ENCODE assay signal across 8 cellular contexts in the genomic region with DNA sequence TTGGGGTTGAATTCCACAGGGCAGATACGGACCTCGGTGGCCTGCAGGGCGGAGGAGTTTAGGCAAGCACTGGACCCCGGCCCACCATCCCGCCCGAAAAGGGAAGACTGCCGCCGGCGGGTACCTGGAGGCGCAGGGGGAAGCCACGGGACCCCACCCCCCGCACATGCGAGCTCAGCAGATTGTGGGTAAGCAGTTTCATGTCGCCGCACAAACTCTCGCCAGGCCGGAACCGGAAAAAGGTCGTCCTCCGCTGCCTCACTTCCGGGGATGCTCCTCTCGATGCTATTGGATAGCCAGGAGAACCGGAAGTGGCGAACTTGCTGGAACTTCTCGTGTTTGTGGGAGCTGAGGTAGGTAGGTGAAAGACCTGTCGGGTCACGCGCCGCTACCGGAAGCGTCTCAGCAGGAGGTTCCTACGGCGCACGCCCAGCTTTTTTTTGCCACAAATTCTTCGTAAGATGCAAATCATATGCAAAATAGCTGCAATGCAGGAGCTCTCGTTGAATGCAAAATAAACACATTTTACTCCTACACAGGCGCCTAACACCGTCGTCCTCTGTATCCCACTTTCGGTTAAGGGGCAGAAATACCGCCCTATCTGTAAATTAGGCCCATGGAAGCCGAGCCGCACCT. TPM values are rescaled to one million over a fixed set of nuclear protein-coding genes. Genes with fewer than 3 reads are reported as not detected.
DNase-seq lines count a peak whose midpoint lies in the region; TF ChIP-seq lines count a peak whose summit lies in the region.

TSS of gene TRMT112 (minus strand) at position 235 of the 636 bp plus-strand sequence. CDS start at position 202, 33 bp downstream.

- H3K4me3 ChIP-seq in HFF-Myc (replicated peaks; ENCODE audit: low read depth, low read length) (peak within 1 kb of the TSS; percentile 92), SK-N-SH (ENCODE audit: low read depth in 2 of 2, low read length in 1 of 2) (peak within 1 kb of the TSS; percentile 70 to 98)

- peak within 1 kb of the TSS; percentile 91 for H2AFZ ChIP-seq in SK-N-SH (ENCODE audit: low read depth)

- H3K9me3 ChIP-seq in SK-N-SH = no peaks in the 10 kb centered on the region

- H4K20me1 ChIP-seq in SK-N-SH (ENCODE audit: insufficient read depth) = no peaks in the 10 kb centered on the region

- WGBS in SK-N-SH (ENCODE audit: low lambda C conversion rate) = 2% methylated on average over 34 of the region's 43 CpGs

- peak within 1 kb of the TSS; percentile 88 for H3K4me2 ChIP-seq in SK-N-SH

- peaks cover 0 to 15% of the 10 kb centered on the region in 2 experiments; a peak in 2 of 4 replicates for H3K4me1 ChIP-seq in SK-N-SH (ENCODE audit: control insufficient read depth in 1 of 2, insufficient read depth in 2 of 2, low read depth in 1 of 2, low read length in 1 of 2)

- no peak for TF ChIP-seq EP300 in SK-N-SH (IDR thresholded peaks at IDR 0.05; ENCODE audit: borderline replicate concordance in 1 of 2, low read depth in 1 of 2, low read length in 1 of 2)

- H3K79me2 ChIP-seq in SK-N-SH (ENCODE audit: insufficient read depth) = peaks cover 39% of the 10 kb centered on the region

- no peak for TF ChIP-seq CTCF in HFF-Myc (IDR thresholded peaks at IDR 0.05; ENCODE audit: low read depth, low read length, missing control alignments)
- no peak for TF ChIP-seq CTCF in SK-N-SH (IDR thresholded peaks at IDR 0.05)

- peaks cover 6% of the 10 kb centered on the region for H3F3A ChIP-seq in SK-N-SH (replicated peaks; ENCODE audit: insufficient read depth)

- CTCF ChIA-PET in SK-N-SH (lab: Yijun Ruan, JAX) = interaction anchor here (0.7 to 3.0 kb wide), 17 partner anchors 12 to 371 kb away, joined by 3 to 27 read pairs (median 5); partner anchors contain the start of gene ESRRA

- no peaks in the 10 kb centered on the region for H3K9me2 ChIP-seq in SK-N-SH

- H3K27ac ChIP-seq in SK-N-SH (ENCODE audit: low read depth in 2 of 2, low read length in 1 of 2) = peak within 1 kb of the TSS; percentile 97 to 100
- H3K27ac ChIP-seq in temporal lobe (ENCODE audit: low read depth, low read length) = peak within 1 kb of the TSS; percentile 100

- peaks cover 0 to 30% of the 10 kb centered on the region in 2 experiments for H3K36me3 ChIP-seq in SK-N-SH (replicated peaks in 1 of 2; ENCODE audit: control insufficient read depth in 1 of 2, insufficient read depth in 2 of 2, low read length in 1 of 2)

- no peaks in the 10 kb centered on the region for H3K27me3 ChIP-seq in SK-N-SH (ENCODE audit: insufficient read depth)

- H3K9ac ChIP-seq in SK-N-SH = peak within 1 kb of the TSS; percentile 91

- DNase-seq in GM03348 (ENCODE audit: low spot score) = peak; percentile 92
- DNase-seq in HFF-Myc (ENCODE audit: extremely low read depth, low read depth) = peak; percentile 94
- peak; percentile 97 for DNase-seq in NCI-H1048 (lab: John Stamatoyannopoulos, UW)
- peak; percentile 91 for DNase-seq in SK-N-SH
- peak; percentile 94 for DNase-seq in activated naive CD4-positive, alpha-beta T cell treated with anti-CD3 and anti-CD28 coated beads, Interleukin-2, amount 50 U/mL, for 16 hours
- peak; percentile 87 for DNase-seq in germinal center (ENCODE audit: low spot score)
- DNase-seq in nucleus accumbens (lab: John Stamatoyannopoulos, UW) = peak; percentile 75 to 99 (median 96)

- POLR2A ChIA-PET in SK-N-SH (lab: Yijun Ruan, JAX) = interaction anchor here (0.6 to 2.3 kb wide), 17 partner anchors 10 to 330 kb away, joined by 3 to 18 read pairs (median 5); partner anchors contain the start of genes ESRRA, KCNK4, NUDT22 and TRPT1

- TF ChIP-seq RAD21 in SK-N-SH (IDR thresholded peaks at IDR 0.05; ENCODE audit: low read length) = no peak

TF ChIP-seq in SK-N-SH, 30 proteins besides CTCF, POLR2A, EP300 and RAD21 (continues in another document):
- TF ChIP-seq TAF1 (IDR thresholded peaks at IDR 0.05; ENCODE audit: borderline replicate concordance, low read depth, low read length) = peak; percentile 60; the same call in 1 of the 2 replicates
- TF ChIP-seq RXRA (IDR thresholded peaks at IDR 0.05; ENCODE audit: borderline replicate concordance, low read depth) = no peak
- no peak for TF ChIP-seq MEF2A (IDR thresholded peaks at IDR 0.05; ENCODE audit: borderline replicate concordance, low read depth)
- peak; percentile 28; the same call in 1 of the 2 replicates for TF ChIP-seq ZBTB33 (IDR thresholded peaks at IDR 0.05; ENCODE audit: borderline replicate concordance, low read depth)
- TF ChIP-seq NFIC (IDR thresholded peaks at IDR 0.05; ENCODE audit: borderline replicate concordance) = no peak
- TF ChIP-seq SMC3 (IDR thresholded peaks at IDR 0.05; ENCODE audit: low read depth, low read length) = no peak
- no peak for TF ChIP-seq NRF1 (IDR thresholded peaks at IDR 0.05; ENCODE audit: low read depth, low read length)
- no peak for TF ChIP-seq YY1 (IDR thresholded peaks at IDR 0.05; ENCODE audit: low read depth)
- TF ChIP-seq, protein P1, sequence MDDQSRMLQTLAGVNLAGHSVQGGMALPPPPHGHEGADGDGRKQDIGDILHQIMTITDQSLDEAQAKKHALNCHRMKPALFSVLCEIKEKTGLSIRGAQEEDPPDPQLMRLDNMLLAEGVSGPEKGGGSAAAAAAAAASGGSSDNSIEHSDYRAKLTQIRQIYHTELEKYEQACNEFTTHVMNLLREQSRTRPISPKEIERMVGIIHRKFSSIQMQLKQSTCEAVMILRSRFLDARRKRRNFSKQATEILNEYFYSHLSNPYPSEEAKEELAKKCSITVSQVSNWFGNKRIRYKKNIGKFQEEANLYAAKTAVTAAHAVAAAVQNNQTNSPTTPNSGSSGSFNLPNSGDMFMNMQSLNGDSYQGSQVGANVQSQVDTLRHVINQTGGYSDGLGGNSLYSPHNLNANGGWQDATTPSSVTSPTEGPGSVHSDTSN (IDR thresholded peaks at IDR 0.05) = no peak
- no peak for TF ChIP-seq RCOR1 (IDR thresholded peaks at IDR 0.05; ENCODE audit: low read length)
- TF ChIP-seq CHD2 (IDR thresholded peaks at IDR 0.05; ENCODE audit: low read length, partially characterized antibody) = peak; percentile 84
- no peak for TF ChIP-seq JUND (IDR thresholded peaks at IDR 0.05)
- TF ChIP-seq FOSL2 (IDR thresholded peaks at IDR 0.05; ENCODE audit: borderline replicate concordance, low read depth) = no peak
- peak; percentile 77; the same call in 1 of the 2 replicates for TF ChIP-seq USF1 (IDR thresholded peaks at IDR 0.05; ENCODE audit: borderline replicate concordance, low read depth)
- TF ChIP-seq GABPA (IDR thresholded peaks at IDR 0.05; ENCODE audit: low read depth) = peak; percentile 98
- peak; percentile 88; the same call in 1 of the 2 replicates for TF ChIP-seq POLR2AphosphoS5 (IDR thresholded peaks at IDR 0.05; ENCODE audit: low read depth, low read length)
- no peak for TF ChIP-seq GATA2 (CRISPR knock-in tag; IDR thresholded peaks at IDR 0.05)
- TF ChIP-seq RFX5 (IDR thresholded peaks at IDR 0.05; ENCODE audit: low read length) = no peak
- TF ChIP-seq TCF12 (IDR thresholded peaks at IDR 0.05) = no peak
- TF ChIP-seq REST (IDR thresholded peaks at IDR 0.05; ENCODE audit: low read depth, low read length) = peak; percentile 26; the same call in 1 of the 2 replicates

RNA-seq across cellular contexts. Expression of gene TRMT112, which starts in this region (rescaled TPM):
- polyA plus RNA-seq in SK-N-SH (2012; rRNA removed) = 649 and 699 TPM in 2 replicates
- 528 and 601 TPM in 2 replicates for polyA plus RNA-seq in SK-N-SH (2012; cell fraction: cytosol; rRNA removed)
- polyA plus RNA-seq in SK-N-SH (2012; cell fraction: nucleus; rRNA removed) = 225 and 384 TPM in 2 replicates
- total RNA-seq in temporal lobe = 50.9 TPM

Comparison
In these comparisons a context has a peak if more than half of its experiments do, and no peak if none do; other contexts are left out.
1. Peak in every context shown above with its lines: DNase-seq, H3K4me3 ChIP-seq and H3K27ac ChIP-seq.